Comparison of ENCODE assay signal across 21 cellular contexts in genomic region chr7:55488221-55488620, GRCh38.
A peak's percentile ranks its signal among the peaks of the same experiment; 100 is the strongest.
DNase-seq lines count a peak whose midpoint lies in the region; ATAC-seq and TF ChIP-seq lines count a peak whose summit lies in the region.
"Had no signal": no experiment of that assay in that cellular context is flagged by ENCODE, and none has a peak within 500 bp of the region (broad histone marks: within the 10 kb centered on the region; RNA-seq: fewer than 3 reads in every experiment).

No MANE protein-coding gene starts in this region.

- H3K27ac ChIP-seq in SJCRH30 (peak overlapping the region; percentile 68), Karpas-422 (ENCODE audit: low read length) (no peak overlapping the region)
- H3K27ac ChIP-seq: heart right ventricle, left lung, thoracic aorta had no signal

- H3K4me1 ChIP-seq in SJCRH30 (peaks cover 62% of the 10 kb centered on the region), Karpas-422 (ENCODE audit: low read length) (no peaks in the 10 kb centered on the region)
- H3K4me1 ChIP-seq: left lung had no signal

- peak overlapping the region; percentile 70 for H3K27ac Mint-ChIP-seq in activated naive CD4-positive, alpha-beta T cell treated with anti-CD3 and anti-CD28 coated beads, Interleukin-2, amount 10 ng/mL, durations not matched to agents 7 days and 5 days
- H3K27ac Mint-ChIP-seq in immature natural killer cell (peak overlapping the region; percentile 42 to 81 (median 64)), nephron progenitor cell (no peak overlapping the region)
- H3K27ac Mint-ChIP-seq in stimulated activated naive B cell treated with anti-CD40 and anti-IgM and Interleukin-4, amounts not matched to agents 10 μg/mL and 1 μg/mL and 100 μg/mL, for 72 hours: peak overlapping the region; percentile 78

- H3K9me3 ChIP-seq in SJCRH30 (replicated peaks) (no peaks in the 10 kb centered on the region), Karpas-422 (ENCODE audit: low read length) (no peaks in the 10 kb centered on the region)
- H3K9me3 ChIP-seq: heart right ventricle, left lung, thoracic aorta had no signal

- H3K4me3 Mint-ChIP-seq in activated naive CD4-positive, alpha-beta T cell treated with anti-CD3 and anti-CD28 coated beads, Interleukin-2, amount 10 ng/mL, durations not matched to agents 7 days and 5 days: no peak overlapping the region
- H3K4me3 Mint-ChIP-seq in immature natural killer cell (peak overlapping the region in 3 of 5 donors; percentile 5 to 44 (median 42)), nephron progenitor cell (no peak overlapping the region)
- H3K4me3 Mint-ChIP-seq in stimulated activated naive B cell treated with anti-CD40 and anti-IgM and Interleukin-4, amounts not matched to agents 10 μg/mL and 1 μg/mL and 100 μg/mL, for 72 hours: peak overlapping the region in 1 of 2 donors; percentile 10

- H3K4me1 Mint-ChIP-seq in activated naive CD4-positive, alpha-beta T cell treated with anti-CD3 and anti-CD28 coated beads, Interleukin-2, amount 10 ng/mL, durations not matched to agents 7 days and 5 days: peaks cover 42% of the 10 kb centered on the region
- peaks cover 40 to 85% of the 10 kb centered on the region in 2 donors for H3K4me1 Mint-ChIP-seq in immature natural killer cell
- peaks cover 26 to 48% of the 10 kb centered on the region in 2 donors for H3K4me1 Mint-ChIP-seq in stimulated activated naive B cell treated with anti-CD40 and anti-IgM and Interleukin-4, amounts not matched to agents 10 μg/mL and 1 μg/mL and 100 μg/mL, for 72 hours
- peaks cover 21% of the 10 kb centered on the region for H3K4me1 Mint-ChIP-seq in nephron progenitor cell

- peaks cover 11% of the 10 kb centered on the region for H3K36me3 ChIP-seq in SJCRH30
- H3K36me3 ChIP-seq in Karpas-422 (ENCODE audit: insufficient read depth, low read length): no peaks in the 10 kb centered on the region

- H3K4me3 ChIP-seq in SJCRH30 (no peak overlapping the region), Karpas-422 (ENCODE audit: low read length) (no peak overlapping the region)
- H3K4me3 ChIP-seq: heart right ventricle, left lung, thoracic aorta had no signal

- H4K20me1 ChIP-seq in Karpas-422 (ENCODE audit: insufficient read depth, low read depth, low read length): no peaks in the 10 kb centered on the region

- no peaks in the 10 kb centered on the region for H3K27me3 ChIP-seq in SJCRH30
- no peaks in the 10 kb centered on the region for H3K27me3 ChIP-seq in Karpas-422 (ENCODE audit: low read length)
- H3K27me3 ChIP-seq: heart right ventricle, left lung had no signal

- CTCF ChIA-PET in activated naive CD4-positive, alpha-beta T cell treated with anti-CD3 and anti-CD28 coated beads, Interleukin-2, amount 10 ng/mL, durations not matched to agents 7 days and 5 days (lab: Charles Lee): no interaction called here

- H3K36me3 Mint-ChIP-seq in activated naive CD4-positive, alpha-beta T cell treated with anti-CD3 and anti-CD28 coated beads, Interleukin-2, amount 10 ng/mL, durations not matched to agents 7 days and 5 days: peaks cover 68% of the 10 kb centered on the region
- H3K36me3 Mint-ChIP-seq in immature natural killer cell (peaks cover 4 to 46% (median 18%) of the 10 kb centered on the region in 3 donors), nephron progenitor cell (ENCODE audit: low read depth) (peaks cover 12% of the 10 kb centered on the region)
- H3K36me3 Mint-ChIP-seq in stimulated activated naive B cell treated with anti-CD40 and anti-IgM and Interleukin-4, amounts not matched to agents 10 μg/mL and 1 μg/mL and 100 μg/mL, for 72 hours: peaks cover 75 to 88% of the 10 kb centered on the region in 2 donors

- no peaks in the 10 kb centered on the region for H3K9me3 Mint-ChIP-seq in activated naive CD4-positive, alpha-beta T cell treated with anti-CD3 and anti-CD28 coated beads, Interleukin-2, amount 10 ng/mL, durations not matched to agents 7 days and 5 days
- H3K9me3 Mint-ChIP-seq in immature natural killer cell (no peaks in the 10 kb centered on the region), nephron progenitor cell (no peaks in the 10 kb centered on the region)
- H3K9me3 Mint-ChIP-seq in stimulated activated naive B cell treated with anti-CD40 and anti-IgM and Interleukin-4, amounts not matched to agents 10 μg/mL and 1 μg/mL and 100 μg/mL, for 72 hours: no peaks in the 10 kb centered on the region

- H3K9me2 ChIP-seq in Karpas-422 (replicated peaks; ENCODE audit: insufficient read depth, low read length): no peaks in the 10 kb centered on the region

- H3K9ac ChIP-seq in Karpas-422 (ENCODE audit: low read length): no peak overlapping the region

- no peaks in the 10 kb centered on the region for H3K27me3 Mint-ChIP-seq in activated naive CD4-positive, alpha-beta T cell treated with anti-CD3 and anti-CD28 coated beads, Interleukin-2, amount 10 ng/mL, durations not matched to agents 7 days and 5 days
- H3K27me3 Mint-ChIP-seq in immature natural killer cell (ENCODE audit: low read depth in 3 of 3) (peaks cover 0 to 5% (median 0%) of the 10 kb centered on the region in 3 donors), nephron progenitor cell (ENCODE audit: low read depth, poor library complexity) (no peaks in the 10 kb centered on the region)
- H3K27me3 Mint-ChIP-seq in stimulated activated naive B cell treated with anti-CD40 and anti-IgM and Interleukin-4, amounts not matched to agents 10 μg/mL and 1 μg/mL and 100 μg/mL, for 72 hours: no peaks in the 10 kb centered on the region

- no peak for ATAC-seq in stimulated activated naive B cell treated with anti-CD40 and anti-IgM and Interleukin-4, amounts not matched to agents 10 μg/mL and 1 μg/mL and 100 μg/mL, for 72 hours (replicated peaks)
- no peak for ATAC-seq in GM18502 (IDR thresholded peaks at IDR 0.05; ENCODE audit: poor library complexity, unreplicated experiment)
- ATAC-seq: heart right ventricle, left lung, Right ventricle myocardium inferior had no signal

- TF ChIP-seq CTCF in nephron progenitor cell (IDR thresholded peaks at IDR 0.05): no peak

- H2AFZ ChIP-seq in Karpas-422 (ENCODE audit: low read length): no peak overlapping the region

- no peaks in the 10 kb centered on the region for H3K79me2 ChIP-seq in Karpas-422 (ENCODE audit: low read length)

- H3K4me2 ChIP-seq in Karpas-422 (ENCODE audit: low read depth, low read length, poor library complexity, severe bottlenecking): no peak overlapping the region

- no peak for DNase-seq in activated naive CD4-positive, alpha-beta T cell treated with anti-CD3 and anti-CD28 coated beads, Interleukin-2, amount 10 ng/mL, durations not matched to agents 7 days and 5 days
- no peak for DNase-seq in activated naive CD4-positive, alpha-beta T cell treated with anti-CD3 and anti-CD28 coated beads, Interleukin-2, amount 50 U/mL, for 16 hours
- DNase-seq in SJCRH30 (peak; percentile 55 to 68), immature natural killer cell (no peak), nephron progenitor cell (no peak), Karpas-422 (no peak)
- DNase-seq in stimulated activated naive B cell treated with anti-CD40 and anti-IgM and Interleukin-4, amounts not matched to agents 10 μg/mL and 1 μg/mL and 100 μg/mL, for 72 hours: no peak
- DNase-seq: ACHN; activated T-cell treated with anti-CD3 and anti-CD28 coated beads, Interleukin-2, amount 50 U/mL, for 48 hours; amniotic stem cell; DMS79; heart right ventricle; left lung; NCI-H1694; NCI-H82; OCI-M1; retina; stimulated activated CD4-positive, alpha-beta T cell treated with anti-CD3 and anti-CD28 coated beads, Interleukin-15, amount 100 ng/mL, for 24 hours had no signal

Comparison
In these comparisons a context has a peak if more than half of its experiments do, and no peak if none do; other contexts are left out.
1. DNase-seq: peak in SJCRH30 (2 of 2); none in activated naive CD4-positive, alpha-beta T cell treated with anti-CD3 and anti-CD28 coated beads, Interleukin-2, amount 10 ng/mL, durations not matched to agents 7 days and 5 days (single experiment), activated naive CD4-positive, alpha-beta T cell treated with anti-CD3 and anti-CD28 coated beads, Interleukin-2, amount 50 U/mL, for 16 hours (single experiment), immature natural killer cell (0 of 3), stimulated activated naive B cell treated with anti-CD40 and anti-IgM and Interleukin-4, amounts not matched to agents 10 μg/mL and 1 μg/mL and 100 μg/mL, for 72 hours (single experiment), nephron progenitor cell (single experiment) and Karpas-422 (single experiment).
2. H3K4me3 Mint-ChIP-seq: peak in immature natural killer cell (3 of 5); none in activated naive CD4-positive, alpha-beta T cell treated with anti-CD3 and anti-CD28 coated beads, Interleukin-2, amount 10 ng/mL, durations not matched to agents 7 days and 5 days (single experiment) and nephron progenitor cell (single experiment).